ENCODE assay signal across 8 cellular contexts in the genomic region with DNA sequence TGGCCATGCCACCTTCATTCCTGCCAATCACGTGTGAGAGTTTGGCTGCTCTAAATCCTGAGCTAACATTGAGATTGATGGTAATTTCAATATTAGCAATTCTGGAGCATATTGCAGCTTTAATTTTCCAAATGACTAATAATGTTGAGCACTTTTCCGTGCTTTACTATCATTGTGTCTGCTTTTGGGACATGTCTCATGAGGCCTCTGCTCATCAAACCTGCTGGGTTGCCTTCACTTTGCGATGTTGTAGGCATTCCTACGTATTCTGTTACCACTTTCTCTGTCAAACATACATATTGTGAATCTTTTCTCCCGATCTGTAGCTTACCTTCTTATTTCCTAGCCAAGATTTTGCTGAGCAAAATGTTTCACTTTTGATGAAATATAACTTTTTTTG.
"Had no signal": no experiment of that assay in that cellular context is flagged by ENCODE, and none has a peak within 500 bp of the region (broad histone marks: within the 10 kb centered on the region; RNA-seq: fewer than 3 reads in every experiment).

No MANE protein-coding gene starts in this region.

- H3K4me3 ChIP-seq: GM12878 had no signal

- FAIRE-seq: G401.6, GM12878, GM12891, GM12892, GM18507, GM19239 had no signal

- DNase-seq: GDM1, GF-D8 had no signal
